Comparison of ENCODE assay signal across 18 cellular contexts in genomic region chr3:174548841-174549623, GRCh38.
A peak's percentile ranks its signal among the peaks of the same experiment; 100 is the strongest.
DNase-seq lines count a peak whose midpoint lies in the region; FAIRE-seq and TF ChIP-seq lines count a peak whose summit lies in the region.
"Had no signal": no experiment of that assay in that cellular context is flagged by ENCODE, and none has a peak within 500 bp of the region (broad histone marks: within the 10 kb centered on the region; RNA-seq: fewer than 3 reads in every experiment).

No MANE protein-coding gene starts in this region.

- H3K9ac ChIP-seq in OCI-LY3 (ENCODE audit: low read length) = no peak overlapping the region
- H3K9ac ChIP-seq: BLaER1 treated with 17β-estradiol and CSF1 and Interleukin-3, amounts not matched to agents 10 nM and 100 nM had no signal

- peak; percentile 61 for DNase-seq in NCI-H748 (lab: John Stamatoyannopoulos, UW; ENCODE audit: unreplicated experiment)
- no peak for DNase-seq in NCI-H748 treated with DMSO at 0.1 percent for 48 hours (lab: John Stamatoyannopoulos, UW)
- DNase-seq in NCI-H146 treated with DMSO at 0.1 percent for 48 hours (lab: John Stamatoyannopoulos, UW; ENCODE audit: unreplicated experiment) = peak; percentile 51
- DNase-seq in small intestine = no peak
- no peak for DNase-seq in H4 (ENCODE audit: low spot score)
- no peak for DNase-seq in NCI-H526 treated with DMSO at 0.1 percent for 48 hours (lab: John Stamatoyannopoulos, UW)
- no peak for DNase-seq in HUDEP-2 (lab: John Stamatoyannopoulos, UW; ENCODE audit: unreplicated experiment in 76 of 76)
- DNase-seq: ACHN; Calu3; CD4-positive, alpha-beta T cell; DMS 273 treated with DMSO at 0.1 percent for 48 hours had no signal

- H3K4me2 ChIP-seq in OCI-LY3 (ENCODE audit: low read length) = no peak overlapping the region
- H3K4me2 ChIP-seq: GM23338 had no signal

- 0 out of 2 replicates have a peak overlapping the region, but pooled peaks have one; percentile 15 for H2AFZ ChIP-seq in OCI-LY3 (ENCODE audit: low read depth, low read length)
- H2AFZ ChIP-seq: GM23338 had no signal

- H3K27ac ChIP-seq in OCI-LY3 (ENCODE audit: low read length) = no peak overlapping the region
- no peak overlapping the region for H3K27ac ChIP-seq in small intestine (ENCODE audit: low read depth in 1 of 2, low read length in 1 of 2)

- H3K27me3 ChIP-seq in OCI-LY3 (ENCODE audit: low read depth, low read length) (no peaks in the 10 kb centered on the region), small intestine (ENCODE audit: control insufficient read depth in 2 of 2, insufficient read depth in 2 of 2, low read length in 2 of 2) (no peaks in the 10 kb centered on the region)
- H3K27me3 ChIP-seq: BLaER1 treated with 17β-estradiol and CSF1 and Interleukin-3, amounts not matched to agents 10 nM and 100 nM had no signal

- no peaks in the 10 kb centered on the region for H3K79me2 ChIP-seq in OCI-LY3 (ENCODE audit: low read length)

- H3K4me1 ChIP-seq in OCI-LY3 (ENCODE audit: low read length) = no peaks in the 10 kb centered on the region
- H3K4me1 ChIP-seq in small intestine (ENCODE audit: control insufficient read depth in 2 of 2, insufficient read depth in 1 of 2, low read depth in 1 of 2, low read length in 1 of 2) = no peaks in the 10 kb centered on the region
- H3K4me1 ChIP-seq: HAP-1 had no signal

- H3K9me3 ChIP-seq in OCI-LY3 (ENCODE audit: insufficient read depth, low read length) (no peaks in the 10 kb centered on the region), small intestine (ENCODE audit: control insufficient read depth, low read depth) (no peaks in the 10 kb centered on the region)
- H3K9me3 ChIP-seq: BLaER1 treated with 17β-estradiol and CSF1 and Interleukin-3, amounts not matched to agents 10 nM and 100 nM; HAP-1 had no signal

- peak; percentile 67 for FAIRE-seq in small intestine (lab: Jason Lieb, UNC)
- FAIRE-seq: GM12878, GM18507, HepG2 had no signal

- H3K4me3 ChIP-seq in OCI-LY3 (ENCODE audit: low read length) (no peak overlapping the region), small intestine (ENCODE audit: low read depth in 1 of 2, low read length in 2 of 2) (no peak overlapping the region)
- H3K4me3 ChIP-seq: BLaER1 treated with 17β-estradiol and CSF1 and Interleukin-3, amounts not matched to agents 10 nM and 100 nM; GM12878; GM23338; HAP-1 had no signal

- no peak for TF ChIP-seq CTCF in OCI-LY3 (IDR thresholded peaks at IDR 0.05; ENCODE audit: low read depth, low read length)

- WGBS in small intestine, 3 donors = 67 to 81% (median 80%) methylated on average over 4 of the region's 4 CpGs

- no peaks in the 10 kb centered on the region for H4K20me1 ChIP-seq in OCI-LY3 (ENCODE audit: insufficient read depth, low read length)
- H4K20me1 ChIP-seq: BLaER1 treated with 17β-estradiol and CSF1 and Interleukin-3, amounts not matched to agents 10 nM and 100 nM had no signal

- H3K36me3 ChIP-seq in OCI-LY3 (replicated peaks; ENCODE audit: low read depth, low read length) = no peaks in the 10 kb centered on the region
- no peaks in the 10 kb centered on the region for H3K36me3 ChIP-seq in small intestine (ENCODE audit: control insufficient read depth in 2 of 2, insufficient read depth in 2 of 2, low read length in 2 of 2)
- H3K36me3 ChIP-seq: BLaER1 treated with 17β-estradiol and CSF1 and Interleukin-3, amounts not matched to agents 10 nM and 100 nM; HAP-1 had no signal

Comparison
In these comparisons a context has a peak if more than half of its experiments do, and no peak if none do; other contexts are left out.
1. DNase-seq: peak in NCI-H748 (single experiment) and NCI-H146 treated with DMSO at 0.1 percent for 48 hours (single experiment); none in NCI-H748 treated with DMSO at 0.1 percent for 48 hours (single experiment), small intestine (single experiment), H4 (single experiment), NCI-H526 treated with DMSO at 0.1 percent for 48 hours (single experiment) and HUDEP-2 (0 of 76).